11 cellular contexts compared by ENCODE assay signal in the genomic region with DNA sequence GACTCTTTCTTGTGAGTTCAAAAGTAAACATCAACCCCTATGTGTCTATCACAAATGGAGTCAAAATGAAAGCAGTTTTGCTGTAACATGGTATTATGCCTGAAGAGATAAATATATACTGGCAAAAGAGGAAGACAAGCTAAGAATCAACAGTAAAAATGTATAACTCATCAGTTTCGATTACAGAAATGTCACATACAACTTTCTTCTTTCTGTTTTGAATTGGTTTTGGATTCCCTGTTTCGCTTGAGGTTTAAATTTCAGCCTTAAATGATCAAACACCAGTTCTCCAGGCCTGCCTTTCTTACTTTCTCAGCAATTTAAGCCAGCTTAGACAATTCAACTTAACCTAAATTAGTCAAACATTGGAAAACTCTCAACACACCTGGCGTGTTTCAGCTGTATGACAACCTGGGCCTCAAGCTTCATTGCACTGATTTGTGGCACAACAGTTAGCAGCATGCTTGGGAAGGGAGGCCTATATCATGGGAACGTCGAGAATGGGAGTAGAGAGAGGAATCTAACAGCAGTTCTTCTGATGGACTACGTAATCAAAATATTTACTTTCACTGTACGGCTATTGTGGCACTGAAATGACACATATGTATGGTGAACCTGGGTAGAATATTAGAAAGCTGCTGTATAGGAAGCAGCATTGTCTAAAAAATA. TPM values are rescaled to one million over a fixed set of nuclear protein-coding genes. Genes with fewer than 3 reads are reported as not detected.
DNase-seq lines count a peak whose midpoint lies in the region; ATAC-seq and TF ChIP-seq lines count a peak whose summit lies in the region.
"Had no signal": no experiment of that assay in that cellular context is flagged by ENCODE, and none has a peak within 500 bp of the region (broad histone marks: within the 10 kb centered on the region; RNA-seq: fewer than 3 reads in every experiment).

No MANE protein-coding gene starts in this region.

- DNase-seq in CD14-positive monocyte (ENCODE audit: low spot score) (no peak), RKO (ENCODE audit: low spot score) (no peak), tibial artery (no peak), H7 (no peak), SHP77 (lab: John Stamatoyannopoulos, UW) (no peak)
- DNase-seq: NCI-H1436 had no signal

- H3K27ac Mint-ChIP-seq in CD14-positive monocyte = peak overlapping the region; percentile 89 to 97 (median 93)
- H3K27ac Mint-ChIP-seq in dendritic cell treated with granulocyte-macrophage colony-stimulating factor and Interleukin-4, amounts not matched to agents 40 ng/mL and 50 ng/mL, for 4 days = peak overlapping the region; percentile 55
- H3K27ac Mint-ChIP-seq: activated naive CD8-positive, alpha-beta T cell had no signal

- H3K9me3 ChIP-seq in tibial artery = no peaks in the 10 kb centered on the region

- peaks cover 0 to 4% (median 0%) of the 10 kb centered on the region in 7 donors for H3K9me3 Mint-ChIP-seq in CD14-positive monocyte
- peaks cover 9% of the 10 kb centered on the region for H3K9me3 Mint-ChIP-seq in dendritic cell treated with granulocyte-macrophage colony-stimulating factor and Interleukin-4, amounts not matched to agents 40 ng/mL and 50 ng/mL, for 4 days

- H3K36me3 Mint-ChIP-seq in CD14-positive monocyte = peaks cover 0 to 6% of the 10 kb centered on the region in 2 donors
- H3K36me3 Mint-ChIP-seq in dendritic cell treated with granulocyte-macrophage colony-stimulating factor and Interleukin-4, amounts not matched to agents 40 ng/mL and 50 ng/mL, for 4 days (ENCODE audit: low read depth) = peaks cover 13% of the 10 kb centered on the region
- H3K36me3 Mint-ChIP-seq: activated naive CD8-positive, alpha-beta T cell had no signal

- no peaks in the 10 kb centered on the region for H3K36me3 ChIP-seq in tibial artery
- no peaks in the 10 kb centered on the region for H3K36me3 ChIP-seq in H7 (replicated peaks; ENCODE audit: control insufficient read depth, insufficient read depth, low read length)

- ATAC-seq in GM19463 (IDR thresholded peaks at IDR 0.05; ENCODE audit: unreplicated experiment) (peak; percentile 86), HG03342 (IDR thresholded peaks at IDR 0.05; ENCODE audit: unreplicated experiment) (peak; percentile 90)

- H3K4me3 ChIP-seq in tibial artery = no peak overlapping the region
- H3K4me3 ChIP-seq in H7 (ENCODE audit: insufficient read depth, low read depth, low read length) = no peak overlapping the region
- H3K4me3 ChIP-seq: lung had no signal

- no peaks in the 10 kb centered on the region for H3K4me1 ChIP-seq in tibial artery

- intact Hi-C loops in CD14-positive monocyte (cut with micrococcal nuclease) = loop anchor here in 1 of 2 donors (5.0 kb wide), 2 partner anchors 33 to 52 kb away; a partner anchor contains a TSS
- intact Hi-C loops in dendritic cell treated with granulocyte-macrophage colony-stimulating factor and Interleukin-4, amounts not matched to agents 40 ng/mL and 50 ng/mL, for 4 days (cut with micrococcal nuclease) = loop anchor here (2.0 to 5.0 kb wide), 4 partner anchors 43 to 173 kb away; no protein-coding TSS in a partner anchor
- intact Hi-C loops in tibial artery (cut with DNase I; ENCODE audit: low total_unique reads) = no loop called here

- peak overlapping the region; percentile 47 to 71 for H3K4me3 Mint-ChIP-seq in CD14-positive monocyte
- H3K4me3 Mint-ChIP-seq in dendritic cell treated with granulocyte-macrophage colony-stimulating factor and Interleukin-4, amounts not matched to agents 40 ng/mL and 50 ng/mL, for 4 days = no peak overlapping the region
- H3K4me3 Mint-ChIP-seq: activated naive CD8-positive, alpha-beta T cell had no signal

- H3K27me3 ChIP-seq in tibial artery (no peaks in the 10 kb centered on the region), H7 (ENCODE audit: control insufficient read depth, insufficient read depth, low read length) (no peaks in the 10 kb centered on the region; the same call in 1 of the 2 replicates)

- TF ChIP-seq CTCF in CD14-positive monocyte (IDR thresholded peaks at IDR 0.05) (no peak), tibial artery (IDR thresholded peaks at IDR 0.05) (no peak)

- no peak overlapping the region for H3K27ac ChIP-seq in tibial artery

- peaks cover 66% of the 10 kb centered on the region for H3K4me1 Mint-ChIP-seq in CD14-positive monocyte
- H3K4me1 Mint-ChIP-seq in dendritic cell treated with granulocyte-macrophage colony-stimulating factor and Interleukin-4, amounts not matched to agents 40 ng/mL and 50 ng/mL, for 4 days (ENCODE audit: low read depth) = peaks cover 56% of the 10 kb centered on the region

- H3K27me3 Mint-ChIP-seq in CD14-positive monocyte (ENCODE audit: low read depth in 3 of 3) = peaks cover 0 to 2% (median 0%) of the 10 kb centered on the region in 3 donors
- H3K27me3 Mint-ChIP-seq in dendritic cell treated with granulocyte-macrophage colony-stimulating factor and Interleukin-4, amounts not matched to agents 40 ng/mL and 50 ng/mL, for 4 days = no peaks in the 10 kb centered on the region

RNA-seq across cellular contexts. Expression of a gene that starts 51.8 kb away (rescaled TPM):
- 10 to 100 TPM; 12.1 to 14.4 TPM for polyA plus RNA-seq in CD14-positive monocyte
- total RNA-seq in H7 (2014; rRNA removed; shearing (Covaris generic)) = 91.0 and 92.7 TPM in 2 replicates
